ENCODE assay signal across 8 cellular contexts in the genomic region with DNA sequence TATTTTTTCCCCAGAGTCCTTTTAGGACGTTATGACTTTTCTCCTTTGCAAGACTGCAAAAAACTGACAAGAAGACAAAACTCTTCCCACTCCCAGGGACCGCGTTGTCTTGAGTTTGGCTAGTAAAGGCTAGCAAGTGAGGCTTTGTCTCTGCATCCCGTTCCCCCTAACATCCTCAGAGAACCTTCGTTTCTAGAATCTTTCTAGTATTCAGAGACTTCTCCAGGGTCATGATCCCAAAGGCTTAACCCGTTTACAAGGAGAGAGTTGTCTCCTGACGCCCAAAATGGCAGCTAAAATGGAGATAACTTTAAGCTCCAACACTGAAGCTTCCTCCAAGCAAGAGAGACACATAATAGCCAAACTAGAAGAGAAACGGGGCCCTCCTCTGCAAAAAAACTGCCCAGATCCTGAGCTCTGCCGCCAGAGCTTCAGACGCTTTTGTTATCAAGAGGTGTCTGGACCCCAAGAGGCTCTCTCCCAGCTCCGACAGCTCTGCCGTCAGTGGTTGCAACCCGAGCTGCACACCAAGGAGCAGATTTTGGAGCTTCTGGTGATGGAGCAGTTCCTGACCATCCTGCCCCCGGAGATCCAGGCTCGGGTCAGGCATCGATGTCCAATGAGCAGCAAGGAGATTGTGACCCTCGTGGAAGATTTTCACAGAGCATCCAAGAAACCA. TPM values are rescaled to one million over a fixed set of nuclear protein-coding genes. Genes with fewer than 3 reads are reported as not detected.
A peak's percentile ranks its signal among the peaks of the same experiment; 100 is the strongest.
DNase-seq lines count a peak whose midpoint lies in the region; ATAC-seq and TF ChIP-seq lines count a peak whose summit lies in the region.

No MANE protein-coding gene starts in this region.

- H3K27me3 ChIP-seq in iPS DF 6.9 (ENCODE audit: control insufficient read depth, insufficient read depth, low read length) (no peaks in the 10 kb centered on the region), spleen (replicated peaks in 1 of 7) (no peaks in the 10 kb centered on the region)

- ATAC-seq in HG02970 (IDR thresholded peaks at IDR 0.05; ENCODE audit: low FRiP score, unreplicated experiment), result no peak
- ATAC-seq in GM21576 (IDR thresholded peaks at IDR 0.05; ENCODE audit: unreplicated experiment), result no peak

- no peak for TF ChIP-seq CTCF in spleen (IDR thresholded peaks at IDR 0.05 in 8 of 11, conservative IDR thresholded peaks at IDR 0.05 in 3 of 11)

- no peaks in the 10 kb centered on the region for H3K4me1 ChIP-seq in iPS DF 6.9 (ENCODE audit: control insufficient read depth, insufficient read depth, low read length)
- H3K4me1 ChIP-seq in spleen, result peaks cover 9 to 59% (median 38%) of the 10 kb centered on the region in 6 donors

- H3K36me3 Mint-ChIP-seq in activated CD4-positive, alpha-beta memory T cell treated with anti-CD3 and anti-CD28 coated beads for 36 hours, result peaks cover 66% of the 10 kb centered on the region

- peak overlapping the region; percentile 88 for H3K4me3 Mint-ChIP-seq in activated CD4-positive, alpha-beta memory T cell treated with anti-CD3 and anti-CD28 coated beads for 36 hours

- H3K27ac ChIP-seq in iPS DF 6.9 (ENCODE audit: low read length) (no peak overlapping the region), spleen (peak overlapping the region; percentile 75 to 94 (median 91))

- POLR2A ChIA-PET in HEK293T (lab: Yijun Ruan, JAX), result interaction anchor here (1.1 to 2.3 kb wide), 7 partner anchors 8 to 267 kb away, joined by 3 to 13 read pairs (median 6); a partner anchor contains a TSS
- POLR2A ChIA-PET in activated CD4-positive, alpha-beta memory T cell treated with anti-CD3 and anti-CD28 coated beads for 36 hours (lab: Charles Lee), result interaction anchor here (0.9 to 2.7 kb wide), 10 partner anchors 9 to 251 kb away, joined by 3 to 22 read pairs (median 4); a partner anchor contains a TSS

- no peak for TF ChIP-seq POLR2A in spleen (IDR thresholded peaks at IDR 0.05)

- peak; percentile 3 for DNase-seq in CD1c-positive myeloid dendritic cell (ENCODE audit: extremely low spot score)
- DNase-seq in HEK293T (ENCODE audit: extremely low spot score), result peak; percentile 40
- peak; percentile 17 for DNase-seq in activated CD4-positive, alpha-beta memory T cell treated with anti-CD3 and anti-CD28 coated beads for 36 hours
- no peak for DNase-seq in iPS DF 6.9 (ENCODE audit: low read depth, low spot score)
- peak; percentile 73 for DNase-seq in spleen
- no peak for DNase-seq in HUDEP-2 (lab: John Stamatoyannopoulos, UW; ENCODE audit: unreplicated experiment in 76 of 76)

- peaks cover 6% of the 10 kb centered on the region for H3K36me3 ChIP-seq in iPS DF 6.9 (ENCODE audit: control insufficient read depth, insufficient read depth, low read length)
- peaks cover 0 to 57% (median 37%) of the 10 kb centered on the region in 6 donors for H3K36me3 ChIP-seq in spleen

- peak overlapping the region; percentile 83 for H3K27ac Mint-ChIP-seq in activated CD4-positive, alpha-beta memory T cell treated with anti-CD3 and anti-CD28 coated beads for 36 hours

- H3K4me1 Mint-ChIP-seq in activated CD4-positive, alpha-beta memory T cell treated with anti-CD3 and anti-CD28 coated beads for 36 hours (ENCODE audit: low read depth), result peaks cover 44% of the 10 kb centered on the region

- intact Hi-C loops in activated CD4-positive, alpha-beta memory T cell treated with anti-CD3 and anti-CD28 coated beads for 36 hours (cut with micrococcal nuclease), result loop anchor here (1.0 to 2.0 kb wide), 7 partner anchors 37 to 139 kb away; a partner anchor contains a TSS
- intact Hi-C loops in spleen (cut with DNase I; ENCODE audit: low total_unique reads), result no loop called here

- H3K9me3 ChIP-seq in iPS DF 6.9 (ENCODE audit: control insufficient read depth, insufficient read depth, low read length) (no peaks in the 10 kb centered on the region), spleen (peaks cover 4 to 62% (median 46%) of the 10 kb centered on the region in 8 donors)

- no peaks in the 10 kb centered on the region for H3K27me3 Mint-ChIP-seq in activated CD4-positive, alpha-beta memory T cell treated with anti-CD3 and anti-CD28 coated beads for 36 hours

- H3K4me3 ChIP-seq in iPS DF 6.9 (ENCODE audit: low read length) (peak overlapping the region; percentile 83; the same call in 1 of the 2 replicates), spleen (peak overlapping the region; percentile 59 to 95 (median 80))

- CTCF ChIA-PET in HEK293T (lab: Yijun Ruan, JAX), result no interaction called here
- CTCF ChIA-PET in activated CD4-positive, alpha-beta memory T cell treated with anti-CD3 and anti-CD28 coated beads for 36 hours (lab: Charles Lee), result interaction anchor here (0.6 to 3.0 kb wide), 10 partner anchors 8 to 272 kb away, joined by 3 to 14 read pairs (median 4); a partner anchor contains a TSS

- H3K9me3 Mint-ChIP-seq in activated CD4-positive, alpha-beta memory T cell treated with anti-CD3 and anti-CD28 coated beads for 36 hours, result peaks cover 36% of the 10 kb centered on the region

- WGBS in iPS DF 6.9 (ENCODE audit: insufficient coverage, insufficient read length), result no CpG with 5 or more reads among the region's 17 CpGs
- 39 to 58% (median 48%) methylated on average over 17 of the region's 17 CpGs for WGBS in spleen, 5 donors

TF ChIP-seq in HEK293T, 16 proteins besides CTCF, POLR2A, EP300 and RAD21:
- TF ChIP-seq BHLHE40 (IDR thresholded peaks at IDR 0.05; ENCODE audit: borderline replicate concordance), result no peak
- no peak for TF ChIP-seq ARNT (IDR thresholded peaks at IDR 0.05)
- no peak for TF ChIP-seq NFRKB (IDR thresholded peaks at IDR 0.05)
- no peak for TF ChIP-seq ELF4 (IDR thresholded peaks at IDR 0.05)
- no peak for TF ChIP-seq FOXM1 (IDR thresholded peaks at IDR 0.05; ENCODE audit: borderline replicate concordance)
- no peak for TF ChIP-seq HDGF (IDR thresholded peaks at IDR 0.05; ENCODE audit: borderline replicate concordance)
- no peak for TF ChIP-seq LEF1 (IDR thresholded peaks at IDR 0.05; ENCODE audit: borderline replicate concordance)
- TF ChIP-seq L3MBTL2 (conservative IDR thresholded peaks at IDR 0.05), result no peak
- TF ChIP-seq SP1 (IDR thresholded peaks at IDR 0.05), result no peak
- TF ChIP-seq ZNF384 (IDR thresholded peaks at IDR 0.05), result no peak

RNA-seq across cellular contexts. Expression of a gene that starts 0.8 kb away (rescaled TPM):
- 1 to 10 TPM; 6.0 to 7.3 TPM for total RNA-seq in activated CD4-positive, alpha-beta memory T cell treated with anti-CD3 and anti-CD28 coated beads for 36 hours
- total RNA-seq in spleen, result 10 to 100 TPM in 5 of 7 donors, 1 to 10 TPM in 2; 8.1 to 16.1 (median 12.5) TPM
- polyA plus RNA-seq in spleen, result 1 to 10 TPM; 3.0 to 5.9 (median 5.6) TPM

RNA-seq across cellular contexts. Expression of a gene that starts 1.1 kb away (rescaled TPM):
- total RNA-seq in activated CD4-positive, alpha-beta memory T cell treated with anti-CD3 and anti-CD28 coated beads for 36 hours, result 10 to 100 TPM; 10.9 to 11.9 TPM
- 10 to 100 TPM; 11.4 to 20.7 (median 17.4) TPM for total RNA-seq in spleen
- 1 to 10 TPM; 8.5 to 9.8 (median 9.7) TPM for polyA plus RNA-seq in spleen

RNA-seq across cellular contexts. Expression of a gene that starts 41.4 kb away (rescaled TPM):
- total RNA-seq in activated CD4-positive, alpha-beta memory T cell treated with anti-CD3 and anti-CD28 coated beads for 36 hours, result 1 to 10 TPM; 1.6 to 2.1 TPM
- total RNA-seq in spleen, result 1 to 10 TPM; 2.4 to 4.6 (median 3.7) TPM
- 1 to 10 TPM in 2 of 3 donors, under 1 TPM in 1; 0.78 to 1.3 (median 1.2) TPM for polyA plus RNA-seq in spleen

RNA-seq across cellular contexts. Expression of a gene that starts 41.6 kb away (rescaled TPM):
- total RNA-seq in activated CD4-positive, alpha-beta memory T cell treated with anti-CD3 and anti-CD28 coated beads for 36 hours, result 10 to 100 TPM; 26.9 to 34.1 TPM
- total RNA-seq in spleen, result 10 to 100 TPM; 35.0 to 85.9 (median 51.2) TPM
- polyA plus RNA-seq in spleen, result 10 to 100 TPM; 27.2 to 40.3 (median 33.8) TPM

RNA-seq across cellular contexts. Expression of a gene that starts 46.2 kb away (rescaled TPM):
- total RNA-seq in activated CD4-positive, alpha-beta memory T cell treated with anti-CD3 and anti-CD28 coated beads for 36 hours, result not detected
- total RNA-seq in spleen, result under 1 TPM in 3 of 7 donors, not detected in 4; 0.33 to 0.60 (median 0.37) TPM
- polyA plus RNA-seq in spleen, result under 1 TPM in 2 of 3 donors, not detected in 1; 0.08 to 0.22 TPM

Comparison
In these comparisons a context has a peak if more than half of its experiments do, and no peak if none do; other contexts are left out.
1. DNase-seq: peak in CD1c-positive myeloid dendritic cell (single experiment), HEK293T (single experiment), activated CD4-positive, alpha-beta memory T cell treated with anti-CD3 and anti-CD28 coated beads for 36 hours (single experiment) and spleen (single experiment); none in iPS DF 6.9 (single experiment) and HUDEP-2 (0 of 76).